In the genomic region with DNA sequence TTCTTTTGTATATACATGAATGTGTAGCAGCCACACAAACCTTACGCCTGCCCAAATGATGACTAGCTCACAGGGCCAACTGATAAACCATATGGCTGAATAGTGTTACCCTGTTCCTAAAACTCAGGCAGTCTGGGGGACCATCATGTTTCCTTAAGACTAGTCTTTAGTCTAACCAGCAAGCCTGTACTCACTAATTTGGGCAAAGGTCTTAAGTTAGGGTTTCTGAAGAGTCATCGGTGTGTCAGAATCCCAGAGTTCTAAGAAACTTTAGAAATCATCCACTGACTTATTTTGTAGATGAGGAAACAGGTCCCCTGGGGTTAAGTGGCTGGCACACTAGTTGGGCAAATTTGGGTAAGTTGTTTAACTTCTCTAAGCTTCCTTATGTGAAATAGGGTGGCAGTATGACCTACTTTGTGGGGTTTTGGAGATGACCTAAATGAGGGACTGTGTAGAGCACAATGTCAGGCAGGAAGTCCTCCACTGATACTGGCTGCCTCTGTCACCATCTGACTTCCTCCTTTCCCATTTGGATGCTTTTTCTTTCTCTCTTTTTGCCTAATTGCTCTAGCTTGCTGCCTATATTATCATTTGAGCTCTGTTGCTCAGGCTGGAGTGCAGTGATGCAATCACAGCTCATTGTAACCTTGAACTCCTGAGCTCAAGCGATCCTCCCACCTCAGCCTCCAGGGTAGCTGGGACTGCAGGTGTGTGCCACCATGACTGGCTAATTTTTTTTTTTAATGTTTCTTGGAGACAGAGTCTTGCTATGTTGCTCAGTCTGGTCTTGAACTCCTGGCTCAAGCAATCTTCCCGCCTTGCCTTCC, we compare ENCODE assay signal across 23 cellular contexts. TPM values are rescaled to one million over a fixed set of nuclear protein-coding genes. Genes with fewer than 3 reads are reported as not detected.
DNase-seq lines count a peak whose midpoint lies in the region; ATAC-seq, FAIRE-seq and TF ChIP-seq lines count a peak whose summit lies in the region.
"Had no signal": no experiment of that assay in that cellular context is flagged by ENCODE, and none has a peak within 500 bp of the region (broad histone marks: within the 10 kb centered on the region; RNA-seq: fewer than 3 reads in every experiment).

No MANE protein-coding gene starts in this region.

- peaks cover 7% of the 10 kb centered on the region; the same call in 1 of the 3 replicates for H3K9me3 ChIP-seq in A549
- peaks cover 0 to 13% of the 10 kb centered on the region in 2 donors for H3K9me3 ChIP-seq in left lung
- H3K9me3 ChIP-seq in prostate gland = no peaks in the 10 kb centered on the region
- H3K9me3 ChIP-seq: psoas muscle, SJSA1, uterus had no signal

- no peak for TF ChIP-seq POLR2A in A549 (IDR thresholded peaks at IDR 0.05; ENCODE audit: low read length)
- TF ChIP-seq POLR2A in GM12891 (IDR thresholded peaks at IDR 0.05; ENCODE audit: low read depth, low read length) = no peak
- TF ChIP-seq POLR2A in prostate gland (IDR thresholded peaks at IDR 0.05) = no peak

- no peak for TF ChIP-seq EP300 in A549 (IDR thresholded peaks at IDR 0.05)

- H3K36me3 ChIP-seq in left lung (no peaks in the 10 kb centered on the region), prostate gland (no peaks in the 10 kb centered on the region)
- H3K36me3 ChIP-seq: left ventricle myocardium inferior, SJSA1, uterus had no signal

- intact Hi-C loops in left lung (cut with DNase I) = no loop called here
- intact Hi-C loops in posterior vena cava (cut with DNase I) = no loop called here
- intact Hi-C loops in prostate gland (cut with DNase I) = no loop called here

- DNase-seq in A549 (ENCODE audit: low read depth in 1 of 2, low spot score in 1 of 2) (no peak), GM12891 (ENCODE audit: insufficient read length, low spot score) (no peak), SKM-1 (lab: John Stamatoyannopoulos, UW; ENCODE audit: unreplicated experiment) (peak; percentile 83), left lung (no peak), kidney tubule cell (ENCODE audit: low spot score) (no peak), EL (no peak), posterior vena cava (ENCODE audit: low spot score) (no peak), prostate gland (ENCODE audit: low spot score) (no peak)
- DNase-seq: activated CD8-positive, alpha-beta memory T cell treated with anti-CD3 and anti-CD28 coated beads for 24 hours; activated effector memory CD4-positive, alpha-beta T cell treated with Interleukin-2 at 50 U/mL for 16 hours; amygdala; left ventricle myocardium inferior; NCI-H1694 treated with DMSO at 0.1 percent for 48 hours; NCI-H345; NK-92 treated with Interleukin-12 subunit alpha and Interleukin-12 subunit beta, amount 100 ng/mL, for 24 hours; psoas muscle; stimulated activated naive CD4-positive, alpha-beta T cell; uterus had no signal

- CTCF ChIA-PET in A549 (lab: Yijun Ruan, JAX) = interaction anchor here (0.6 to 1.0 kb wide), 2 partner anchors 9 to 13 kb away, joined by 3 read pairs; no protein-coding TSS in a partner anchor

- H3K4me3 ChIP-seq in A549 (no peak overlapping the region), left lung (no peak overlapping the region), prostate gland (no peak overlapping the region)
- H3K4me3 ChIP-seq: left ventricle myocardium inferior, psoas muscle, SJSA1, uterus had no signal

- POLR2A ChIA-PET in A549 (lab: Yijun Ruan, JAX) = interaction anchor here (0.6 kb wide), 1 partner anchor 101 kb away, joined by 3 read pairs; the partner anchor contains the start of gene NDUFB7

- no peak overlapping the region for H3K4me2 ChIP-seq in A549

- no peak for FAIRE-seq in A549 (lab: Jason Lieb, UNC)
- FAIRE-seq in GM12891 (lab: Jason Lieb, UNC) = peak; percentile 51
- FAIRE-seq: endometrium, G401.6, H1 had no signal

- TF ChIP-seq RAD21 in A549 (conservative IDR thresholded peaks at IDR 0.05 in 1 of 2, IDR thresholded peaks at IDR 0.05 in 1 of 2) = no peak

- no peak for ATAC-seq in A549
- peak; percentile 73 for ATAC-seq in left lung
- ATAC-seq: psoas muscle had no signal

- WGBS in A549 (ENCODE audit: missing lambda C conversion rate) = 10% methylated on average over 4 of the region's 4 CpGs
- 90% methylated on average over 4 of the region's 4 CpGs for WGBS in prostate gland

- H3K27ac ChIP-seq in A549 = no peak overlapping the region
- peak overlapping the region in 1 of 2 donors; percentile 31 for H3K27ac ChIP-seq in left lung
- H3K27ac ChIP-seq in prostate gland = no peak overlapping the region
- H3K27ac ChIP-seq: left ventricle myocardium inferior, psoas muscle, SJSA1, uterus had no signal

- TF ChIP-seq CTCF in A549 (IDR thresholded peaks at IDR 0.05) = no peak
- TF ChIP-seq CTCF in left lung (IDR thresholded peaks at IDR 0.05) = no peak
- TF ChIP-seq CTCF in prostate gland (IDR thresholded peaks at IDR 0.05) = no peak

- no peaks in the 10 kb centered on the region for H3K4me1 ChIP-seq in A549
- peaks cover 0 to 43% of the 10 kb centered on the region in 2 donors for H3K4me1 ChIP-seq in left lung
- H3K4me1 ChIP-seq in prostate gland (replicated peaks) = no peaks in the 10 kb centered on the region
- H3K4me1 ChIP-seq: left ventricle myocardium inferior, psoas muscle, SJSA1, uterus had no signal

- H3K27me3 ChIP-seq in left lung (peaks cover 0 to 11% of the 10 kb centered on the region in 2 donors), prostate gland (replicated peaks; ENCODE audit: insufficient read depth) (no peaks in the 10 kb centered on the region)
- H3K27me3 ChIP-seq: uterus had no signal

TF ChIP-seq in A549, 52 proteins besides CTCF, POLR2A, EP300 and RAD21:
- TF ChIP-seq NFE2L2 (conservative IDR thresholded peaks at IDR 0.05; ENCODE audit: low read length) = 0 out of 2 replicates have a peak, but pooled peaks have one; percentile 18
- no peak for TF ChIP-seq NR3C1 (IDR thresholded peaks at IDR 0.05)

TF ChIP-seq in GM12891, 5 proteins besides CTCF, POLR2A, EP300 and RAD21:
- TF ChIP-seq POU2F2 (IDR thresholded peaks at IDR 0.05; ENCODE audit: low read depth, low read length) = no peak
- TF ChIP-seq SPI1 (IDR thresholded peaks at IDR 0.05; ENCODE audit: low read depth, low read length) = peak; percentile 41; the same call in 1 of the 2 replicates

RNA-seq across cellular contexts. Expression of gene ADGRE3, which starts 2.4 kb away (rescaled TPM):
- polyA plus RNA-seq in A549 (2011; rRNA removed) = not detected in 2 replicates
- not detected in 2 replicates for polyA plus RNA-seq in A549 (2012; cell fraction: cytosol; rRNA removed)
- not detected in 2 replicates for polyA plus RNA-seq in A549 (2012; cell fraction: nucleus; rRNA removed)
- not detected in 3 replicates for polyA plus RNA-seq in A549 (2017; fragmentation: RNase III; extraction: RNeasy Plus Mini Kit Qiagen cat#74134 plus additional on column Dnase treatment)
- not detected in 2 replicates for polyA minus RNA-seq in A549 (2011; rRNA and poly(A)+ RNA removed)
- polyA plus RNA-seq in GM12891 (2012; ENCODE audit: low read depth, missing spikeins) = 0.15 TPM
- total RNA-seq in left lung = under 1 TPM; 0.50 to 0.84 TPM
- under 1 TPM in 1 of 2 donors, not detected in 1; 0.23 TPM for total RNA-seq in posterior vena cava
- total RNA-seq in prostate gland = under 1 TPM; 0.27 to 0.80 TPM
- total RNA-seq: fibroblast of villous mesenchyme, H1, left ventricle myocardium inferior, SJSA1 had no signal
- polyA plus RNA-seq: H1, psoas muscle had no signal

RNA-seq across cellular contexts. Expression of gene ZNF333, which starts 17.6 kb away (rescaled TPM):
- polyA plus RNA-seq in A549 (2011; rRNA removed) (5.7 and 7.0 TPM in 2 replicates), A549 (2017; fragmentation: RNase III; extraction: RNeasy Plus Mini Kit Qiagen cat#74134 plus additional on column Dnase treatment) (2.5 to 3.5 TPM (median 2.8 TPM) in 3 replicates)
- polyA plus RNA-seq in A549 (2012; cell fraction: cytosol; rRNA removed) = 3.4 and 4.5 TPM in 2 replicates
- 13.7 and 15.4 TPM in 2 replicates for polyA plus RNA-seq in A549 (2012; cell fraction: nucleus; rRNA removed)
- polyA minus RNA-seq in A549 (2011; rRNA and poly(A)+ RNA removed) = 7.6 and 7.9 TPM in 2 replicates
- 3.1 TPM for polyA plus RNA-seq in GM12891 (2012; ENCODE audit: low read depth, missing spikeins)
- total RNA-seq in left lung (10 to 100 TPM; 11.7 to 16.4 TPM), posterior vena cava (10 to 100 TPM; 17.5 to 20.3 TPM), prostate gland (10 to 100 TPM; 26.6 to 39.8 TPM)
